27 cellular contexts compared by ENCODE assay signal in genomic region chr10:21298686-21299085, GRCh38.
"Had no signal": no experiment of that assay in that cellular context is flagged by ENCODE, and none has a peak within 500 bp of the region (broad histone marks: within the 10 kb centered on the region; RNA-seq: fewer than 3 reads in every experiment).

No MANE protein-coding gene starts in this region.

- H3K4me3 Mint-ChIP-seq: activated B cell treated with CpG ODN at 0.5 μM for 24 hours; activated CD4-positive, alpha-beta T cell treated with anti-CD3 and anti-CD28 coated beads, Interleukin-2, amount 10 ng/mL, durations not matched to agents 24 days and 14 days; activated CD8-positive, alpha-beta memory T cell treated with anti-CD3 and anti-CD28 coated beads, Interleukin-2, amount 10 ng/mL, durations not matched to agents 7 days and 5 days; activated naive CD4-positive, alpha-beta T cell treated with anti-CD3 and anti-CD28 coated beads, Interleukin-2, amount 50 U/mL, for 24 hours; activated T-cell treated with anti-CD3 and anti-CD28 coated beads, Interleukin-2, amount 50 U/mL, for 24 hours; activated T-helper 1 cell treated with anti-CD3 and anti-CD28 coated beads, Interleukin-12 subunit alpha, Interleukin-12 subunit beta, Interleukin-2, Interleukin-4 antibody, amounts not matched to agents 30 ng/mL and 10 ng/mL and 1 ng/mL, durations not matched to agents 14 hours and 24 hours and 36 hours; T-helper 17 cell had no signal

- H3K27ac Mint-ChIP-seq: activated B cell treated with CpG ODN at 0.5 μM for 24 hours; activated CD4-positive, alpha-beta T cell treated with anti-CD3 and anti-CD28 coated beads, Interleukin-2, amount 10 ng/mL, durations not matched to agents 24 days and 14 days; activated CD8-positive, alpha-beta memory T cell treated with anti-CD3 and anti-CD28 coated beads, Interleukin-2, amount 10 ng/mL, durations not matched to agents 7 days and 5 days; activated naive CD4-positive, alpha-beta T cell treated with anti-CD3 and anti-CD28 coated beads, Interleukin-2, amount 50 U/mL, for 24 hours; activated T-cell treated with anti-CD3 and anti-CD28 coated beads, Interleukin-2, amount 50 U/mL, for 24 hours; activated T-helper 1 cell treated with anti-CD3 and anti-CD28 coated beads, Interleukin-12 subunit alpha, Interleukin-12 subunit beta, Interleukin-2, Interleukin-4 antibody, amounts not matched to agents 30 ng/mL and 10 ng/mL and 1 ng/mL, durations not matched to agents 14 hours and 24 hours and 36 hours; T-helper 17 cell had no signal

- DNase-seq: activated B cell treated with CpG ODN at 0.5 μM for 24 hours; activated CD4-positive, alpha-beta T cell treated with anti-CD3 and anti-CD28 coated beads for 1 hour; activated CD4-positive, alpha-beta T cell treated with anti-CD3 and anti-CD28 coated beads, Interleukin-2, amount 10 ng/mL, durations not matched to agents 24 days and 14 days; activated CD4-positive, alpha-beta T cell treated with anti-CD3 and anti-CD28 coated beads, Interleukin-2, amount 50 U/mL, for 48 hours; activated CD8-positive, alpha-beta memory T cell treated with anti-CD3 and anti-CD28 coated beads, Interleukin-2, amount 10 ng/mL, durations not matched to agents 7 days and 5 days; activated effector memory CD4-positive, alpha-beta T cell treated with Interleukin-2 at 50 U/mL for 16 hours; activated naive CD4-positive, alpha-beta T cell; activated T-cell treated with anti-CD3 and anti-CD28 coated beads, Interleukin-2, amount 50 U/mL, for 24 hours; aorta; caudate nucleus; Karpas-422; MM.1S; NCI-H146; NCI-H187 treated with DMSO at 0.1 percent for 48 hours; NCI-H2081 treated with DMSO at 0.1 percent for 48 hours; NCI-H2171; NCI-H226; NCI-H526; NCI-H82; NK-92 treated with Interleukin-12 subunit alpha and Interleukin-12 subunit beta, amount 100 ng/mL, for 24 hours; PC-3; SHP77 treated with DMSO at 0.1 percent for 48 hours; T-helper 17 cell; T-helper 9 cell had no signal

- H3K27ac ChIP-seq: breast epithelium had no signal

- H3K4me1 ChIP-seq: breast epithelium had no signal

- H3K36me3 Mint-ChIP-seq: activated CD8-positive, alpha-beta memory T cell treated with anti-CD3 and anti-CD28 coated beads, Interleukin-2, amount 10 ng/mL, durations not matched to agents 7 days and 5 days; activated naive CD4-positive, alpha-beta T cell treated with anti-CD3 and anti-CD28 coated beads, Interleukin-2, amount 50 U/mL, for 24 hours had no signal

- H3K4me3 ChIP-seq: breast epithelium had no signal

- H3K9me3 Mint-ChIP-seq: activated B cell treated with CpG ODN at 0.5 μM for 24 hours; activated CD4-positive, alpha-beta T cell treated with anti-CD3 and anti-CD28 coated beads, Interleukin-2, amount 10 ng/mL, durations not matched to agents 24 days and 14 days; activated naive CD4-positive, alpha-beta T cell treated with anti-CD3 and anti-CD28 coated beads, Interleukin-2, amount 50 U/mL, for 24 hours; activated T-cell treated with anti-CD3 and anti-CD28 coated beads, Interleukin-2, amount 50 U/mL, for 24 hours; activated T-helper 1 cell treated with anti-CD3 and anti-CD28 coated beads, Interleukin-12 subunit alpha, Interleukin-12 subunit beta, Interleukin-2, Interleukin-4 antibody, amounts not matched to agents 30 ng/mL and 10 ng/mL and 1 ng/mL, durations not matched to agents 14 hours and 24 hours and 36 hours had no signal

- ATAC-seq: activated CD8-positive, alpha-beta memory T cell treated with anti-CD3 and anti-CD28 coated beads, Interleukin-2, amount 10 ng/mL, durations not matched to agents 7 days and 5 days; PC-3; T-helper 17 cell had no signal

- H3K27me3 ChIP-seq: breast epithelium had no signal

- H3K36me3 ChIP-seq: breast epithelium had no signal

- H3K9me3 ChIP-seq: breast epithelium had no signal

- H3K4me1 Mint-ChIP-seq: activated B cell treated with CpG ODN at 0.5 μM for 24 hours; activated CD4-positive, alpha-beta T cell treated with anti-CD3 and anti-CD28 coated beads, Interleukin-2, amount 10 ng/mL, durations not matched to agents 24 days and 14 days; activated CD8-positive, alpha-beta memory T cell treated with anti-CD3 and anti-CD28 coated beads, Interleukin-2, amount 10 ng/mL, durations not matched to agents 7 days and 5 days had no signal
